ENCODE assay signal across 10 cellular contexts in the genomic region with DNA sequence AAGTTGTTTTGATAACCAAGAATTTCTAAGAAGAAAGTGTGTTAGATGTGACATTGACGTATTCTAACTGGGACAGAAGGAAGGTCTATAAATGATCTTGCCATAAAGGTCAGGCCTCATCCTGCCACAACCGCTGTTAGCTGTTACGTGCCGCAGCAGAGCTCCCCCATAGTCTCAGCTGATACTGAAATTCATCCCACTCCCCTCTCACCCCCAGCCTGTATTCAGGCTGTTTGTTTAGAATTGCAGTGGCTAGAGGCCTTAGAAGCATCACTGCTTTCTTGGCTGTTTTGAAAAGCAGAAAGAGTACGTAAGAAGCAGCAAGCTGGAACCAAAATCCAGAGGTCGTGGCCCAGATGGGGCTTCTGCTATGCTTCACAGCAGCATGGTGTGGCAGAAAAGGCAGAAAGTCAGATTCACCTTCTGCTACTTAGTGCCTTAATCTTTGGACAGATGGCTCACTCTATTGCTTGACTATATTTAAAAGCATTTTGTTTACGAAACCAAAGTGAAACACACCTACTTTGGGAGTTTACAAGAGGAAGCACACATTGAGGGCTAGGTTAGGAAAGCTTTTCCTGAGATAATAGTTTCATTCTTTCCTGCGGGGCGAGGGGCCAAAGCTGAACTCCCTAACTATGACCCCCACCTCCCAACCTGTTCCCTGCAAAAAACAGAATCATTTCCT. TPM values are rescaled to one million over a fixed set of nuclear protein-coding genes. Genes with fewer than 3 reads are reported as not detected.
DNase-seq lines count a peak whose midpoint lies in the region; TF ChIP-seq lines count a peak whose summit lies in the region.
"Had no signal": no experiment of that assay in that cellular context is flagged by ENCODE, and none has a peak within 500 bp of the region (broad histone marks: within the 10 kb centered on the region; RNA-seq: fewer than 3 reads in every experiment).

No MANE protein-coding gene starts in this region.

- H3K36me3 ChIP-seq in skeletal muscle satellite cell (ENCODE audit: insufficient read depth, low read length) (peaks cover 7% of the 10 kb centered on the region), MM.1S (replicated peaks; ENCODE audit: insufficient read depth, low read length) (no peaks in the 10 kb centered on the region)

- no peak overlapping the region for H3K27ac ChIP-seq in MM.1S (ENCODE audit: low read length)

- no peaks in the 10 kb centered on the region for H4K20me1 ChIP-seq in MM.1S (ENCODE audit: insufficient read depth, low read length)

- no peaks in the 10 kb centered on the region for H3K9me2 ChIP-seq in MM.1S (replicated peaks; ENCODE audit: insufficient read depth, low read length)

- H2AFZ ChIP-seq in MM.1S (ENCODE audit: low read length), result no peak overlapping the region

- H3K9ac ChIP-seq in skeletal muscle satellite cell (ENCODE audit: low read depth, low read length) (peak overlapping the region; percentile 76), MM.1S (ENCODE audit: low read length) (no peak overlapping the region)

- peak; percentile 19 for DNase-seq in GM20000 (ENCODE audit: low spot score)
- peak; percentile 23 for DNase-seq in T-helper 2 cell treated with Interferon-gamma antibody and Interleukin-4, amounts not matched to agents 5 μg/mL and 100 μg/mL, for 36 hours (ENCODE audit: low spot score)
- DNase-seq in fibroblast of mammary gland (ENCODE audit: low read depth), result no peak
- DNase-seq in MM.1S, result no peak
- no peak for DNase-seq in HT-29 (ENCODE audit: low spot score)
- no peak for DNase-seq in NCI-H146 treated with DMSO at 0.1 percent for 48 hours (lab: John Stamatoyannopoulos, UW; ENCODE audit: unreplicated experiment)
- DNase-seq in occipital lobe (lab: John Stamatoyannopoulos, UW), result no peak
- DNase-seq: OCI-M1 had no signal

- TF ChIP-seq CTCF in GM20000 (IDR thresholded peaks at IDR 0.05; ENCODE audit: extremely low read depth, missing control alignments) (no peak), fibroblast of mammary gland (conservative IDR thresholded peaks at IDR 0.05; ENCODE audit: control insufficient read depth, insufficient read depth, low read depth, low read length) (no peak), MM.1S (IDR thresholded peaks at IDR 0.05; ENCODE audit: low read length) (no peak)

- no peaks in the 10 kb centered on the region for H3K36me3 Mint-ChIP-seq in T-helper 2 cell treated with Interferon-gamma antibody and Interleukin-4, amounts not matched to agents 5 μg/mL and 100 μg/mL, for 36 hours (ENCODE audit: low read depth)

- H3K4me3 ChIP-seq in fibroblast of mammary gland (ENCODE audit: control insufficient read depth, low read depth, low read length) (peak overlapping the region; percentile 71), skeletal muscle satellite cell (ENCODE audit: low read length) (peak overlapping the region; percentile 78), MM.1S (ENCODE audit: low read length) (no peak overlapping the region)

- no peaks in the 10 kb centered on the region for H3K27me3 ChIP-seq in skeletal muscle satellite cell (ENCODE audit: control insufficient read depth, insufficient read depth, low read length)
- H3K27me3 ChIP-seq in MM.1S (replicated peaks; ENCODE audit: insufficient read depth, low read length), result no peaks in the 10 kb centered on the region

- peak overlapping the region; percentile 99 for H3K4me2 ChIP-seq in skeletal muscle satellite cell (ENCODE audit: low read length)
- H3K4me2 ChIP-seq in MM.1S (ENCODE audit: low read depth, low read length), result no peak overlapping the region

- H3F3A ChIP-seq in MM.1S (ENCODE audit: insufficient read depth, low read length), result peaks cover 8% of the 10 kb centered on the region

- peaks cover 81% of the 10 kb centered on the region for H3K27me3 Mint-ChIP-seq in T-helper 2 cell treated with Interferon-gamma antibody and Interleukin-4, amounts not matched to agents 5 μg/mL and 100 μg/mL, for 36 hours (ENCODE audit: low read depth)

- H3K79me2 ChIP-seq in MM.1S (ENCODE audit: low read length), result no peaks in the 10 kb centered on the region

- H3K4me1 ChIP-seq in skeletal muscle satellite cell (ENCODE audit: control insufficient read depth, insufficient read depth, low read length) (peaks cover 29% of the 10 kb centered on the region), MM.1S (ENCODE audit: low read length) (peaks cover 27% of the 10 kb centered on the region)

- peaks cover 22% of the 10 kb centered on the region for H3K4me1 Mint-ChIP-seq in T-helper 2 cell treated with Interferon-gamma antibody and Interleukin-4, amounts not matched to agents 5 μg/mL and 100 μg/mL, for 36 hours (ENCODE audit: low read depth)

- H3K4me3 Mint-ChIP-seq in T-helper 2 cell treated with Interferon-gamma antibody and Interleukin-4, amounts not matched to agents 5 μg/mL and 100 μg/mL, for 36 hours, result peak overlapping the region; percentile 38

- peaks cover 9% of the 10 kb centered on the region for H3K9me3 Mint-ChIP-seq in T-helper 2 cell treated with Interferon-gamma antibody and Interleukin-4, amounts not matched to agents 5 μg/mL and 100 μg/mL, for 36 hours

- no peaks in the 10 kb centered on the region for H3K9me3 ChIP-seq in skeletal muscle satellite cell (replicated peaks; ENCODE audit: low read length)
- no peaks in the 10 kb centered on the region for H3K9me3 ChIP-seq in MM.1S (replicated peaks; ENCODE audit: insufficient read depth, low read length)

- peak overlapping the region; percentile 70 for H3K27ac Mint-ChIP-seq in T-helper 2 cell treated with Interferon-gamma antibody and Interleukin-4, amounts not matched to agents 5 μg/mL and 100 μg/mL, for 36 hours

RNA-seq across cellular contexts. Expression of a gene that starts 0.9 kb away (rescaled TPM):
- 7.0 and 11.4 TPM in 2 replicates for total RNA-seq in skeletal muscle satellite cell (2012; rRNA removed)
- total RNA-seq in HT-29 (2014; rRNA removed; shearing (Covaris generic)), result not detected in 2 replicates
- total RNA-seq in occipital lobe, result 4.4 TPM

RNA-seq across cellular contexts. Expression of a gene that starts 25.0 kb away (rescaled TPM):
- total RNA-seq in skeletal muscle satellite cell (2012; rRNA removed), result not detected in 2 replicates
- not detected in 2 replicates for total RNA-seq in HT-29 (2014; rRNA removed; shearing (Covaris generic))
- total RNA-seq in occipital lobe, result not detected
- total RNA-seq: myocyte had no signal

RNA-seq across cellular contexts. Expression of a gene that starts 27.4 kb away (rescaled TPM):
- total RNA-seq in skeletal muscle satellite cell (2012; rRNA removed), result 0.25 TPM in 1 of 2 replicates, not detected in the other
- total RNA-seq in HT-29 (2014; rRNA removed; shearing (Covaris generic)), result not detected in 2 replicates
- not detected for total RNA-seq in occipital lobe
- total RNA-seq: myocyte had no signal

Comparison
In these comparisons a context has a peak if more than half of its experiments do, and no peak if none do; other contexts are left out.
1. DNase-seq: peak in GM20000 (single experiment) and T-helper 2 cell treated with Interferon-gamma antibody and Interleukin-4, amounts not matched to agents 5 μg/mL and 100 μg/mL, for 36 hours (single experiment); none in fibroblast of mammary gland (single experiment), MM.1S (single experiment), HT-29 (single experiment), NCI-H146 treated with DMSO at 0.1 percent for 48 hours (single experiment) and occipital lobe (single experiment).